In genomic region chr13:66994097-66994496, GRCh38 we compare ENCODE assay signal across 8 cellular contexts.
DNase-seq lines count a peak whose midpoint lies in the region; ATAC-seq and TF ChIP-seq lines count a peak whose summit lies in the region.

No MANE protein-coding gene starts in this region.

- no peaks in the 10 kb centered on the region for H3K4me1 ChIP-seq in cardiac muscle cell (ENCODE audit: low read depth)
- no peaks in the 10 kb centered on the region for H3K4me1 ChIP-seq in parathyroid adenoma

- peak overlapping the region; percentile 39 for H3K4me3 Mint-ChIP-seq in activated naive CD8-positive, alpha-beta T cell treated with anti-CD3 and anti-CD28 coated beads, Interleukin-2, amount 50 U/mL, for 24 hours

- peak overlapping the region; percentile 22 for H3K4me2 ChIP-seq in parathyroid adenoma (ENCODE audit: low read length)

- ATAC-seq in GM21367 (IDR thresholded peaks at IDR 0.05; ENCODE audit: unreplicated experiment) (peak; percentile 80), HG03575 (IDR thresholded peaks at IDR 0.05; ENCODE audit: extremely low read depth, insufficient number of reproducible peaks, low FRiP score, unreplicated experiment) (peak; percentile 55)
- no peak for ATAC-seq in activated naive CD8-positive, alpha-beta T cell treated with anti-CD3 and anti-CD28 coated beads, Interleukin-2, amount 50 U/mL, for 24 hours

- H3K36me3 Mint-ChIP-seq in activated naive CD8-positive, alpha-beta T cell treated with anti-CD3 and anti-CD28 coated beads, Interleukin-2, amount 50 U/mL, for 24 hours (ENCODE audit: low read depth), result no peaks in the 10 kb centered on the region

- H3K9ac ChIP-seq in parathyroid adenoma, result no peak overlapping the region

- H3K9me3 ChIP-seq in cardiac muscle cell (ENCODE audit: low read depth) (no peaks in the 10 kb centered on the region), parathyroid adenoma (ENCODE audit: control insufficient read depth, low read length) (no peaks in the 10 kb centered on the region)

- H3K27ac ChIP-seq in cardiac muscle cell, result no peak overlapping the region
- H3K27ac ChIP-seq in parathyroid adenoma, result no peak overlapping the region

- H3K4me1 Mint-ChIP-seq in activated naive CD8-positive, alpha-beta T cell treated with anti-CD3 and anti-CD28 coated beads, Interleukin-2, amount 50 U/mL, for 24 hours, result peaks cover 7% of the 10 kb centered on the region

- H3K27ac Mint-ChIP-seq in activated naive CD8-positive, alpha-beta T cell treated with anti-CD3 and anti-CD28 coated beads, Interleukin-2, amount 50 U/mL, for 24 hours, result peak overlapping the region; percentile 64

- H3K36me3 ChIP-seq in cardiac muscle cell, result no peaks in the 10 kb centered on the region
- H3K36me3 ChIP-seq in parathyroid adenoma (ENCODE audit: control insufficient read depth, insufficient read depth, low read length), result no peaks in the 10 kb centered on the region

- peaks cover 11% of the 10 kb centered on the region for H3K9me3 Mint-ChIP-seq in activated naive CD8-positive, alpha-beta T cell treated with anti-CD3 and anti-CD28 coated beads, Interleukin-2, amount 50 U/mL, for 24 hours

- DNase-seq in ELF-1 (ENCODE audit: low read depth, low spot score), result peak; percentile 75
- DNase-seq in activated naive CD8-positive, alpha-beta T cell treated with anti-CD3 and anti-CD28 coated beads, Interleukin-2, amount 50 U/mL, for 24 hours, result peak; percentile 15
- peak; percentile 82 to 85 for DNase-seq in cardiac muscle cell (ENCODE audit: low read depth in 1 of 2, low spot score in 1 of 2)
- DNase-seq in SKM-1 (lab: John Stamatoyannopoulos, UW; ENCODE audit: unreplicated experiment), result no peak
- no peak for DNase-seq in GOT3 (lab: John Stamatoyannopoulos, UW)

- H3K79me2 ChIP-seq in parathyroid adenoma, result no peaks in the 10 kb centered on the region

- no peaks in the 10 kb centered on the region for H3K27me3 ChIP-seq in cardiac muscle cell
- H3K27me3 ChIP-seq in parathyroid adenoma (ENCODE audit: control insufficient read depth, insufficient read depth, low read length), result no peaks in the 10 kb centered on the region

- H2AFZ ChIP-seq in parathyroid adenoma, result no peak overlapping the region

- H3K4me3 ChIP-seq in cardiac muscle cell (no peak overlapping the region), parathyroid adenoma (ENCODE audit: low read depth, low read length) (peak overlapping the region; percentile 36)

- TF ChIP-seq CTCF in cardiac muscle cell (IDR thresholded peaks at IDR 0.05; ENCODE audit: low read depth, low read length) (peak; percentile 81), parathyroid adenoma (IDR thresholded peaks at IDR 0.05) (no peak)

- peaks cover 1% of the 10 kb centered on the region for H3K27me3 Mint-ChIP-seq in activated naive CD8-positive, alpha-beta T cell treated with anti-CD3 and anti-CD28 coated beads, Interleukin-2, amount 50 U/mL, for 24 hours

Comparison
In these comparisons a context has a peak if more than half of its experiments do, and no peak if none do; other contexts are left out.
1. DNase-seq: peak in ELF-1 (single experiment), activated naive CD8-positive, alpha-beta T cell treated with anti-CD3 and anti-CD28 coated beads, Interleukin-2, amount 50 U/mL, for 24 hours (single experiment) and cardiac muscle cell (2 of 2); none in SKM-1 (single experiment) and GOT3 (single experiment).